12 cellular contexts compared by ENCODE assay signal in the genomic region with DNA sequence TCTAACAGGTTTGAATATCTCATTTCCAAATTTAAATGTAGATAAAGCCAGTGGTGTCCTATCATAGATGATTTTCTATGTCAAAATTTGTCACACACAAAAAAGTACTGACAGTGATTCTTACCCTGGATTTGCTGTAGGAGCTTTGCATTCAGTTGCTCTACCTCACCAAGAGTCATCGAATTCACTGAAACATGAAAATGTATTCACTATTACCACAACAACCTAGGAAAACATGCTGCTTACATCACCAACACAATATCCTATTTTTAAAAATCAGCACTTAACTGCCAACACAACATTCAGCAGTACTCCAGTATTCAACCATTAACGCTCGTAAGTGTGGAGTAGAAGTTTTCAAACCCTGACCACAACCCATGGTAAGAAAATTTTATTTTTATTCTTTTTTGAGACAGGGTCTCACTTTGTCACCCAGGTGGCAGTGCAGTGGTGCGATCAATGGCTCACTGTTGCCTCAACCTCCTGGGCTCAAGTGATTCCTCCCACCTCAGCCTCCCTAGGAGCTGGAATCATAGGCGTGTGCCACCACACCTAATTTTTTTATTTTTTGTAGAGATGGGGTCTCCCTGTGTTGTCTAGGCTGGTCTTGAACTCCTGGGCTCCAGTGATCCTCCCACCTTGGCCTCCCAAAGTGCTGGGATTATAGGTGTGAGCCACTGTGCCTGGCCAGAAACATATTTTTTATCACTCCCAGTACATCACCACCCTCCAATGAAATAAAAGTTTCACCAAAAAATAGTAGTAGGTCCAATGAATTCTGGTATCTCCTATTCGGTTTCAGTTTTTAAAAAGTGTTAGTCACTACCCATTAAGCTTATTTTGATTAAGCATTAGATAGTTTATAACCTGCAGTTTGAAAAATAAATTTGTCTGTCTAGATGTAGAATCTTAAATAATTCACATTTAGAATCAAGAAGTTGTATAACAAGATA. TPM values are rescaled to one million over a fixed set of nuclear protein-coding genes. Genes with fewer than 3 reads are reported as not detected.
DNase-seq lines count a peak whose midpoint lies in the region; ATAC-seq and TF ChIP-seq lines count a peak whose summit lies in the region.
"Had no signal": no experiment of that assay in that cellular context is flagged by ENCODE, and none has a peak within 500 bp of the region (broad histone marks: within the 10 kb centered on the region; RNA-seq: fewer than 3 reads in every experiment).

No MANE protein-coding gene starts in this region.

- peaks cover 0 to 2% of the 10 kb centered on the region in 2 donors for H3K27me3 Mint-ChIP-seq in CD8-positive, alpha-beta memory T cell
- no peaks in the 10 kb centered on the region for H3K27me3 Mint-ChIP-seq in activated naive CD8-positive, alpha-beta T cell

- H3K4me1 Mint-ChIP-seq in CD8-positive, alpha-beta memory T cell: peaks cover 63 to 96% (median 93%) of the 10 kb centered on the region in 3 donors
- peaks cover 73% of the 10 kb centered on the region for H3K4me1 Mint-ChIP-seq in activated naive CD8-positive, alpha-beta T cell (ENCODE audit: low read depth)

- H3K9me3 ChIP-seq in CD8-positive, alpha-beta memory T cell (ENCODE audit: low read length): no peaks in the 10 kb centered on the region
- H3K9me3 ChIP-seq in KOPT-K1 (ENCODE audit: insufficient read depth, low read length, poor library complexity, severe bottlenecking): no peaks in the 10 kb centered on the region
- H3K9me3 ChIP-seq in neutrophil: no peaks in the 10 kb centered on the region
- H3K9me3 ChIP-seq: BLaER1, psoas muscle had no signal

- CTCF ChIA-PET in CD8-positive, alpha-beta memory T cell (lab: Charles Lee): interaction anchor here (0.7 to 3.4 kb wide), 8 partner anchors 9 to 106 kb away, joined by 3 to 11 read pairs (median 5); no protein-coding TSS in a partner anchor

- peak overlapping the region; percentile 88 to 99 (median 94) for H3K27ac Mint-ChIP-seq in CD8-positive, alpha-beta memory T cell
- peak overlapping the region; percentile 90 for H3K27ac Mint-ChIP-seq in activated naive CD8-positive, alpha-beta T cell

- DNase-seq in CD8-positive, alpha-beta memory T cell: no peak
- no peak for DNase-seq in OCI-M2 (lab: John Stamatoyannopoulos, UW; ENCODE audit: unreplicated experiment)
- DNase-seq in middle frontal gyrus (ENCODE audit: extremely low spot score, low spot score): no peak
- DNase-seq: activated CD4-positive, CD25-positive, alpha-beta regulatory T cell treated with anti-CD3 and anti-CD28 coated beads, Interleukin-2, amount 50 U/mL, for 72 hours; central memory CD4-positive, alpha-beta T cell; NCI-H1092 treated with DMSO at 0.1 percent for 48 hours; psoas muscle had no signal

- peaks cover 51% of the 10 kb centered on the region for H3K4me1 ChIP-seq in CD8-positive, alpha-beta memory T cell (ENCODE audit: insufficient read depth, low read length)
- H3K4me1 ChIP-seq in neutrophil (ENCODE audit: control insufficient read depth in 1 of 2, insufficient read depth in 1 of 2, low read depth in 1 of 2, low read length in 1 of 2): peaks cover 27 to 32% of the 10 kb centered on the region in 2 experiments

- peaks cover 0 to 43% (median 7%) of the 10 kb centered on the region in 3 donors for H3K36me3 Mint-ChIP-seq in CD8-positive, alpha-beta memory T cell
- peaks cover 22% of the 10 kb centered on the region for H3K36me3 Mint-ChIP-seq in activated naive CD8-positive, alpha-beta T cell

- TF ChIP-seq CTCF in neutrophil (IDR thresholded peaks at IDR 0.05): no peak

- peak overlapping the region; percentile 17 to 91 (median 87) for H3K4me3 Mint-ChIP-seq in CD8-positive, alpha-beta memory T cell
- H3K4me3 Mint-ChIP-seq in activated naive CD8-positive, alpha-beta T cell: peak overlapping the region; percentile 83

- no peaks in the 10 kb centered on the region for H3K9me3 Mint-ChIP-seq in CD8-positive, alpha-beta memory T cell
- H3K9me3 Mint-ChIP-seq in activated naive CD8-positive, alpha-beta T cell (ENCODE audit: low read depth): no peaks in the 10 kb centered on the region

- POLR2A ChIA-PET in CD8-positive, alpha-beta memory T cell (lab: Charles Lee): interaction anchor here (0.6 to 2.1 kb wide), 7 partner anchors 14 to 262 kb away, joined by 3 to 8 read pairs (median 5); no protein-coding TSS in a partner anchor

- no peaks in the 10 kb centered on the region for H3K36me3 ChIP-seq in CD8-positive, alpha-beta memory T cell (ENCODE audit: insufficient read depth, low read length)
- H3K36me3 ChIP-seq in KOPT-K1 (ENCODE audit: insufficient read depth, low read length) (peaks cover 49% of the 10 kb centered on the region), neutrophil (peaks cover 18% of the 10 kb centered on the region)

- no peak for ATAC-seq in GM18909 (IDR thresholded peaks at IDR 0.05; ENCODE audit: poor library complexity, unreplicated experiment)
- ATAC-seq: psoas muscle had no signal

- H3K27ac ChIP-seq in CD8-positive, alpha-beta memory T cell (ENCODE audit: low read depth, low read length): peak overlapping the region; percentile 35
- H3K27ac ChIP-seq in KOPT-K1 (ENCODE audit: low read depth, low read length, poor library complexity, severe bottlenecking): peak overlapping the region; percentile 71
- H3K27ac ChIP-seq in neutrophil: peak overlapping the region; percentile 73
- H3K27ac ChIP-seq: BLaER1, psoas muscle had no signal

- H3K4me3 ChIP-seq in CD8-positive, alpha-beta memory T cell (ENCODE audit: low read length): peak overlapping the region; percentile 33
- no peak overlapping the region for H3K4me3 ChIP-seq in neutrophil (ENCODE audit: low read depth in 1 of 2, low read length in 1 of 2)
- H3K4me3 ChIP-seq: BLaER1 had no signal

- H3K27me3 ChIP-seq in CD8-positive, alpha-beta memory T cell (ENCODE audit: insufficient read depth, low read length, poor library complexity, severe bottlenecking): no peaks in the 10 kb centered on the region
- H3K27me3 ChIP-seq in neutrophil: no peaks in the 10 kb centered on the region
- H3K27me3 ChIP-seq: BLaER1 had no signal

RNA-seq across cellular contexts. Expression of gene C21orf91, which starts 23.8 kb away (rescaled TPM):
- total RNA-seq in CD8-positive, alpha-beta memory T cell: 10 to 100 TPM; 39.6 to 42.8 TPM
- polyA plus RNA-seq in CD8-positive, alpha-beta memory T cell: 54.1 TPM
